ENCODE assay signal across 10 cellular contexts in genomic region chr2:110114007-110114591, GRCh38. TPM values are rescaled to one million over a fixed set of nuclear protein-coding genes. Genes with fewer than 3 reads are reported as not detected.
DNase-seq lines count a peak whose midpoint lies in the region; ATAC-seq and TF ChIP-seq lines count a peak whose summit lies in the region.
"Had no signal": no experiment of that assay in that cellular context is flagged by ENCODE, and none has a peak within 500 bp of the region (broad histone marks: within the 10 kb centered on the region; RNA-seq: fewer than 3 reads in every experiment).

No MANE protein-coding gene starts in this region.

- H3K9me3 Mint-ChIP-seq in stimulated activated naive CD8-positive, alpha-beta T cell treated with anti-CD3 and anti-CD28 coated beads, Interleukin-15, amount 100 ng/mL, for 72 hours, result peaks cover 0 to 10% of the 10 kb centered on the region in 2 donors

- peaks cover 99% of the 10 kb centered on the region for H3K27me3 Mint-ChIP-seq in stimulated activated naive CD8-positive, alpha-beta T cell treated with anti-CD3 and anti-CD28 coated beads, Interleukin-15, amount 100 ng/mL, for 72 hours

- peaks cover 51% of the 10 kb centered on the region for H3K27me3 ChIP-seq in gastroesophageal sphincter

- peak overlapping the region in 1 of 2 donors; percentile 44 for H3K27ac Mint-ChIP-seq in stimulated activated naive CD8-positive, alpha-beta T cell treated with anti-CD3 and anti-CD28 coated beads, Interleukin-15, amount 100 ng/mL, for 72 hours

- no peaks in the 10 kb centered on the region for H3K9me3 ChIP-seq in gastroesophageal sphincter

- peak overlapping the region in 1 of 2 donors; percentile 51 for H3K4me3 ChIP-seq in gastroesophageal sphincter

- WGBS in gastroesophageal sphincter (ENCODE audit: low coverage in 1 of 2), 2 donors, result 92% methylated on average over 4 of the region's 7 CpGs; no CpG with 5 or more reads in 1 of the 2 donors

- no peak for TF ChIP-seq EP300 in gastroesophageal sphincter (IDR thresholded peaks at IDR 0.05)

- H3K4me1 Mint-ChIP-seq in stimulated activated naive CD8-positive, alpha-beta T cell treated with anti-CD3 and anti-CD28 coated beads, Interleukin-15, amount 100 ng/mL, for 72 hours, result peaks cover 33% of the 10 kb centered on the region

- ATAC-seq in gastroesophageal sphincter (no peak), GM19324 (IDR thresholded peaks at IDR 0.05; ENCODE audit: low FRiP score, unreplicated experiment) (no peak)
- ATAC-seq in stimulated activated naive CD8-positive, alpha-beta T cell treated with anti-CD3 and anti-CD28 coated beads, Interleukin-15, amount 100 ng/mL, for 72 hours, result peak; percentile 42

- no peak for TF ChIP-seq CTCF in gastroesophageal sphincter (IDR thresholded peaks at IDR 0.05)

- H3K36me3 ChIP-seq in gastroesophageal sphincter, result no peaks in the 10 kb centered on the region

- peak; percentile 40 for DNase-seq in NCI-H510A treated with DMSO at 0.1 percent for 48 hours (lab: John Stamatoyannopoulos, UW)
- no peak for DNase-seq in NCI-H510A (lab: John Stamatoyannopoulos, UW)
- peak; percentile 21 for DNase-seq in RPMI7951 (ENCODE audit: low read depth)
- no peak for DNase-seq in stimulated activated naive CD8-positive, alpha-beta T cell treated with anti-CD3 and anti-CD28 coated beads, Interleukin-15, amount 100 ng/mL, for 72 hours
- DNase-seq in AG08396 (ENCODE audit: low spot score), result no peak
- DNase-seq in D341Med (ENCODE audit: low spot score), result no peak
- DNase-seq: activated CD4-positive, alpha-beta T cell treated with anti-CD3 and anti-CD28 coated beads, Interleukin-2, amount 50 U/mL, for 4 hours; hypothalamus had no signal

- TF ChIP-seq POLR2A in gastroesophageal sphincter (IDR thresholded peaks at IDR 0.05), result no peak

- H3K27ac ChIP-seq in gastroesophageal sphincter, result peak overlapping the region in 3 of 4 donors; percentile 63 to 64 (median 64)

- peaks cover 0 to 19% (median 0%) of the 10 kb centered on the region in 3 donors for H3K4me1 ChIP-seq in gastroesophageal sphincter

- no peak overlapping the region for H3K4me3 Mint-ChIP-seq in stimulated activated naive CD8-positive, alpha-beta T cell treated with anti-CD3 and anti-CD28 coated beads, Interleukin-15, amount 100 ng/mL, for 72 hours

RNA-seq across cellular contexts. Expression of gene MALL, which starts 1.5 kb away (rescaled TPM):
- 3.8 and 4.2 TPM in 2 replicates for total RNA-seq in RPMI7951 (2014; rRNA removed; shearing (Covaris generic))
- total RNA-seq in gastroesophageal sphincter, result 10 to 100 TPM in 3 of 4 donors, 1 to 10 TPM in 1; 2.5 to 28.3 (median 14.8) TPM

Comparison
In these comparisons a context has a peak if more than half of its experiments do, and no peak if none do; other contexts are left out.
1. DNase-seq: peak in NCI-H510A treated with DMSO at 0.1 percent for 48 hours (single experiment) and RPMI7951 (single experiment); none in NCI-H510A (single experiment), stimulated activated naive CD8-positive, alpha-beta T cell treated with anti-CD3 and anti-CD28 coated beads, Interleukin-15, amount 100 ng/mL, for 72 hours (0 of 2), AG08396 (single experiment) and D341Med (single experiment).